ENCODE assay signal across 8 cellular contexts in genomic region chr3:50600841-50601591, GRCh38. TPM values are rescaled to one million over a fixed set of nuclear protein-coding genes. Genes with fewer than 3 reads are reported as not detected.
DNase-seq lines count a peak whose midpoint lies in the region; ATAC-seq and TF ChIP-seq lines count a peak whose summit lies in the region.

No MANE protein-coding gene starts in this region.

- H3K9me3 ChIP-seq in PC-9 (ENCODE audit: insufficient read depth, low read depth), result no peaks in the 10 kb centered on the region

- BruUV-seq in PC-9 (replicated peaks; lab: Mats Ljungman, UMichigan), result no TSS peak

- intact Hi-C loops in PC-9 (cut with micrococcal nuclease; ENCODE audit: unreplicated experiment), result no loop called here

- peak; percentile 58 for DNase-seq in GM13977 (ENCODE audit: low spot score)
- DNase-seq in HK-2 (ENCODE audit: unreplicated experiment), result peak; percentile 87
- DNase-seq in PC-9, result peak; percentile 76 to 81
- peak; percentile 43 to 82 for DNase-seq in activated T-helper 1 cell treated with anti-CD3 and anti-CD28 coated beads, Interleukin-2, amount 50 U/mL, for 16 hours (ENCODE audit: low read depth in 1 of 2, low spot score in 1 of 2)
- peak; percentile 99 for DNase-seq in fibroblast of gingiva (ENCODE audit: low read depth)
- DNase-seq in occipital lobe (lab: John Stamatoyannopoulos, UW), result peak; percentile 83
- peak in 44 of 49 donors; percentile 14 to 91 (median 63) for DNase-seq in substantia nigra (lab: John Stamatoyannopoulos, UW)

- no peaks in the 10 kb centered on the region for H4K20me1 ChIP-seq in PC-9 (ENCODE audit: insufficient read depth)

- H3K27me3 ChIP-seq in PC-9 (ENCODE audit: insufficient read depth, low read depth), result no peaks in the 10 kb centered on the region

- in situ Hi-C loops in GM13977 (cut with MboI; ENCODE audit: low pct_unique_long_range_greater_than_20kb, low sequenced_read_pairs, unreplicated experiment), result loop anchor here (25.0 kb wide), 1 partner anchor 1086 kb away; no protein-coding TSS in a partner anchor

- H3K36me3 ChIP-seq in PC-9 (ENCODE audit: low read depth), result no peaks in the 10 kb centered on the region

- no peaks in the 10 kb centered on the region for H3K9me2 ChIP-seq in PC-9 (ENCODE audit: insufficient read depth)

- no peak overlapping the region for H3K4me3 ChIP-seq in PC-9

- no peak for ATAC-seq in HG02840 (IDR thresholded peaks at IDR 0.05; ENCODE audit: low FRiP score, unreplicated experiment)

- TF ChIP-seq CTCF in GM13977 (IDR thresholded peaks at IDR 0.05; ENCODE audit: extremely low read depth, insufficient read depth, missing control alignments) (no peak), PC-9 (conservative IDR thresholded peaks at IDR 0.05) (no peak)

- POLR2A ChIA-PET in PC-9 (lab: Charles Lee; ENCODE audit: unreplicated experiment), result interaction anchor here (0.6 to 1.0 kb wide), 3 partner anchors 22 to 899 kb away, joined by 7 to 31 read pairs (median 9); partner anchors contain the start of gene DCAF1

- H3K4me2 ChIP-seq in PC-9, result peak overlapping the region; percentile 70

- no peaks in the 10 kb centered on the region for H3K79me2 ChIP-seq in PC-9 (ENCODE audit: low read depth)

- CTCF ChIA-PET in PC-9 (lab: Charles Lee), result interaction anchor here (0.6 kb wide), 2 partner anchors 12 to 32 kb away, joined by 3 to 4 read pairs; partner anchors contain the start of gene HEMK1

- H2AFZ ChIP-seq in PC-9, result no peak overlapping the region

- H3F3A ChIP-seq in PC-9 (ENCODE audit: insufficient read depth, low read depth), result peaks cover 13% of the 10 kb centered on the region; the same call in 1 of the 2 replicates

- peaks cover 38% of the 10 kb centered on the region for H3K4me1 ChIP-seq in PC-9 (replicated peaks; ENCODE audit: insufficient read depth)

- H3K27ac ChIP-seq in PC-9 (peak overlapping the region; percentile 39; the same call in 1 of the 2 replicates), substantia nigra (ENCODE audit: low read depth, low read length, poor library complexity, severe bottlenecking) (peak overlapping the region; percentile 71)

RNA-seq across cellular contexts. Expression of gene CISH, which starts 10.6 kb away (rescaled TPM):
- total RNA-seq in PC-9 (2021), result 2.7 and 3.2 TPM in 2 replicates
- total RNA-seq in occipital lobe, result 0.16 TPM

RNA-seq across cellular contexts. Expression of gene MAPKAPK3, which starts 15.9 kb away (rescaled TPM):
- 88.2 and 99.5 TPM in 2 replicates for total RNA-seq in PC-9 (2021)
- 5.5 TPM for total RNA-seq in occipital lobe

RNA-seq across cellular contexts. Expression of gene HEMK1, which starts 31.7 kb away (rescaled TPM):
- total RNA-seq in PC-9 (2021) (20.6 and 24.2 TPM in 2 replicates), occipital lobe (6.9 TPM)

RNA-seq across cellular contexts. Expression of gene C3orf18, which starts 33.5 kb away (rescaled TPM):
- total RNA-seq in PC-9 (2021) (7.4 and 7.5 TPM in 2 replicates), occipital lobe (13.6 TPM)

Comparison
In these comparisons a context has a peak if more than half of its experiments do, and no peak if none do; other contexts are left out.
1. RNA of gene MAPKAPK3, which starts 15.9 kb away (total RNA-seq): 88.2 to 99.5 TPM in PC-9; 5.5 TPM in occipital lobe (single experiment); every median in the first group is over 10 times any median in the second.
2. Peak in every context shown above with its lines, with median percentiles within 50 percentile points of each other: DNase-seq.